Comparison of ENCODE assay signal across 20 cellular contexts in genomic region chr9:110202232-110202631, GRCh38. TPM values are rescaled to one million over a fixed set of nuclear protein-coding genes. Genes with fewer than 3 reads are reported as not detected.
DNase-seq lines count a peak whose midpoint lies in the region; ATAC-seq and TF ChIP-seq lines count a peak whose summit lies in the region.
"Had no signal": no experiment of that assay in that cellular context is flagged by ENCODE, and none has a peak within 500 bp of the region (broad histone marks: within the 10 kb centered on the region; RNA-seq: fewer than 3 reads in every experiment).

No MANE protein-coding gene starts in this region.

- H3K27ac ChIP-seq in mucosa of rectum (ENCODE audit: low read depth in 2 of 2, low read length in 2 of 2) (peak overlapping the region; percentile 82 to 92), transverse colon (peak overlapping the region; percentile 44 to 89 (median 87))
- H3K27ac ChIP-seq: A549 had no signal

- TF ChIP-seq EP300 in transverse colon (IDR thresholded peaks at IDR 0.05; ENCODE audit: low read depth): no peak

- WGBS in transverse colon (ENCODE audit: low coverage in 1 of 2), 2 donors: 67% methylated on average over 6 of the region's 6 CpGs; no CpG with 5 or more reads in 1 of the 2 donors

- peak; percentile 33 for ATAC-seq in left ventricle myocardium superior
- ATAC-seq in Right ventricle myocardium superior (ENCODE audit: poor library complexity): no peak
- ATAC-seq: A549 had no signal

- DNase-seq in left ventricle myocardium superior: no peak
- no peak for DNase-seq in Right ventricle myocardium superior
- no peak for DNase-seq in transverse colon
- no peak for DNase-seq in NCI-H187 (lab: John Stamatoyannopoulos, UW)
- DNase-seq in stimulated activated CD4-positive, alpha-beta T cell treated with anti-CD3 and anti-CD28 coated beads, Interleukin-15, amount 100 ng/mL, for 24 hours: no peak
- DNase-seq: 8988T; C1 segment of cervical spinal cord; Calu3; CD4-positive, alpha-beta memory T cell; COR-L47; DMS53; DMS79 treated with DMSO at 0.1 percent for 48 hours; GF-D8; GOT3; HFFc6 had no signal

- in situ Hi-C loops in transverse colon (cut with MboI; ENCODE audit: low pct_ligation_motif_present in 1 of 4, low pct_unique_long_range_greater_than_20kb in 1 of 4, low sequenced_read_pairs in 3 of 4): no loop called here

- TF ChIP-seq CTCF in transverse colon (IDR thresholded peaks at IDR 0.05): no peak

- TF ChIP-seq POLR2A in transverse colon (IDR thresholded peaks at IDR 0.05): no peak

- intact Hi-C loops in left ventricle myocardium superior (cut with micrococcal nuclease) (no loop called here), Right ventricle myocardium superior (cut with DNase I) (no loop called here), transverse colon (cut with DNase I; ENCODE audit: low total_unique reads) (no loop called here)

- H3K27me3 ChIP-seq in mucosa of rectum (ENCODE audit: control insufficient read depth in 2 of 2, insufficient read depth in 2 of 2, low read length in 2 of 2) (no peaks in the 10 kb centered on the region), transverse colon (no peaks in the 10 kb centered on the region)

- H3K9ac ChIP-seq in mucosa of rectum (ENCODE audit: low read depth in 1 of 2, low read length in 2 of 2): peak overlapping the region in 1 of 2 donors; percentile 36

- H3K4me1 ChIP-seq in mucosa of rectum (ENCODE audit: control insufficient read depth in 2 of 2, insufficient read depth in 2 of 2, low read length in 2 of 2) (peaks cover 31 to 67% of the 10 kb centered on the region in 2 donors), transverse colon (peaks cover 12 to 65% (median 41%) of the 10 kb centered on the region in 4 donors)
- H3K4me1 ChIP-seq: HAP-1 had no signal

- H3K9me3 ChIP-seq in mucosa of rectum (ENCODE audit: control insufficient read depth in 2 of 2, low read length in 2 of 2) (no peaks in the 10 kb centered on the region), transverse colon (no peaks in the 10 kb centered on the region)
- H3K9me3 ChIP-seq: A549, HAP-1 had no signal

- H3K4me3 ChIP-seq in mucosa of rectum (ENCODE audit: low read length in 2 of 2) (peak overlapping the region in 1 of 2 donors; percentile 19), transverse colon (no peak overlapping the region)
- H3K4me3 ChIP-seq: A549, HAP-1 had no signal

- H3K36me3 ChIP-seq in mucosa of rectum (ENCODE audit: control insufficient read depth in 2 of 2, insufficient read depth in 2 of 2, low read length in 2 of 2) (peaks cover 12% of the 10 kb centered on the region in 2 donors), transverse colon (no peaks in the 10 kb centered on the region)
- H3K36me3 ChIP-seq: HAP-1 had no signal

RNA-seq across cellular contexts. Expression of gene C9orf152, which starts 5.7 kb away (rescaled TPM):
- total RNA-seq in left ventricle myocardium superior (not detected), Right ventricle myocardium superior (not detected), transverse colon (10 to 100 TPM in 3 of 4 donors, 1 to 10 TPM in 1; 9.7 to 31.4 (median 16.7) TPM)
- total RNA-seq: CD4-positive, alpha-beta memory T cell; Daoy; G401; HFFc6 had no signal

RNA-seq across cellular contexts. Expression of gene TXN, which starts 54.1 kb away (rescaled TPM):
- total RNA-seq in left ventricle myocardium superior: 66.0 TPM
- total RNA-seq in Right ventricle myocardium superior: 58.7 TPM
- total RNA-seq in transverse colon: 100 to 1,000 TPM in 3 of 4 donors, 10 to 100 TPM in 1; 52.4 to 275 (median 182) TPM

Comparison
In these comparisons a context has a peak if more than half of its experiments do, and no peak if none do; other contexts are left out.
1. RNA of gene C9orf152, which starts 5.7 kb away (total RNA-seq): 9.7 to 31.4 TPM in transverse colon; not detected in left ventricle myocardium superior (single experiment) and not detected in Right ventricle myocardium superior (single experiment); every median in the first group is over 10 times any median in the second.